In genomic region chr15:75451674-75452363, GRCh38 we compare ENCODE assay signal across 8 cellular contexts. TPM values are rescaled to one million over a fixed set of nuclear protein-coding genes. Genes with fewer than 3 reads are reported as not detected.
DNase-seq lines count a peak whose midpoint lies in the region; ATAC-seq and TF ChIP-seq lines count a peak whose summit lies in the region.

Gene SIN3A, minus strand, starts transcription at chr15:75451690. Its CDS starts 21,315 bp downstream, at chr15:75430375.

- peak; percentile 85 for DNase-seq in NCI-H2029 treated with DMSO at 0.1 percent for 48 hours (lab: John Stamatoyannopoulos, UW)
- DNase-seq in T-helper 9 cell = peak; percentile 99
- peak; percentile 100 for DNase-seq in astrocyte of the cerebellum (ENCODE audit: low read depth)
- DNase-seq in hepatic stellate cell (ENCODE audit: low spot score) = peak; percentile 94
- DNase-seq in aorta = peak; percentile 100

- peak within 1 kb of the TSS; percentile 93 for H3K9ac ChIP-seq in rectal smooth muscle tissue (ENCODE audit: low read length)

- TF ChIP-seq CTCF in astrocyte of the cerebellum (IDR thresholded peaks at IDR 0.05; ENCODE audit: low read depth, low read length, missing control alignments) = no peak

- WGBS in aorta, 2 donors = 0 to 1% methylated on average over 36 to 39 of the region's 39 CpGs

- peak within 1 kb of the TSS; percentile 93 for H3K4me3 ChIP-seq in astrocyte of the cerebellum (ENCODE audit: low read depth, low read length)
- peak within 1 kb of the TSS; percentile 95 for H3K4me3 ChIP-seq in rectal smooth muscle tissue (ENCODE audit: low read length)
- peak within 1 kb of the TSS; percentile 69 to 80 for H3K4me3 ChIP-seq in aorta (ENCODE audit: low read length in 2 of 2)

- H3K4me1 ChIP-seq in rectal smooth muscle tissue (ENCODE audit: control insufficient read depth, insufficient read depth, low read length) = peaks cover 16% of the 10 kb centered on the region
- no peaks in the 10 kb centered on the region for H3K4me1 ChIP-seq in aorta (ENCODE audit: control insufficient read depth in 1 of 2, insufficient read depth in 2 of 2, low read length in 2 of 2)

- H3K36me3 ChIP-seq in rectal smooth muscle tissue (ENCODE audit: control insufficient read depth, insufficient read depth, low read length) (peaks cover 3% of the 10 kb centered on the region), aorta (ENCODE audit: control insufficient read depth in 1 of 2, insufficient read depth in 2 of 2, low read length in 1 of 2) (no peaks in the 10 kb centered on the region)

- H3K27me3 ChIP-seq in rectal smooth muscle tissue (ENCODE audit: control insufficient read depth, insufficient read depth, low read length) (no peaks in the 10 kb centered on the region), aorta (ENCODE audit: control insufficient read depth in 1 of 2, insufficient read depth in 2 of 2, low read length in 1 of 2) (no peaks in the 10 kb centered on the region)

- in situ Hi-C loops in astrocyte of the cerebellum (cut with HindIII; ENCODE audit: low sequenced_read_pairs) = loop anchor here (25.0 kb wide), 1 partner anchor 185 kb away; the partner anchor contains the start of genes IMP3, SNUPN and SNX33

- H3K9me3 ChIP-seq in aorta (ENCODE audit: control insufficient read depth, low read length) = no peaks in the 10 kb centered on the region

- H3K27ac ChIP-seq in rectal smooth muscle tissue (ENCODE audit: low read depth, low read length) (peak within 1 kb of the TSS; percentile 100), aorta (ENCODE audit: low read depth in 1 of 2, low read length in 2 of 2) (peak within 1 kb of the TSS; percentile 68 to 99)

- intact Hi-C loops in aorta (cut with DNase I) = loop anchor here in 1 of 2 donors (5.0 kb wide), 3 partner anchors 85 to 175 kb away; partner anchors contain the start of genes MAN2C1, PTPN9 and SNUPN

- ATAC-seq in GM18502 (IDR thresholded peaks at IDR 0.05; ENCODE audit: poor library complexity, unreplicated experiment) (peak; percentile 45), HG02981 (IDR thresholded peaks at IDR 0.05; ENCODE audit: unreplicated experiment) (peak; percentile 39), aorta (ENCODE audit: low FRiP score) (peak; percentile 81)

RNA-seq across cellular contexts. Expression of gene SIN3A, which starts in this region (rescaled TPM):
- 10 to 100 TPM; 67.1 to 67.9 TPM for total RNA-seq in aorta
- 10 to 100 TPM in 1 of 2 donors, 1 to 10 TPM in 1; 7.6 to 14.1 TPM for polyA plus RNA-seq in aorta

Comparison
In these comparisons a context has a peak if more than half of its experiments do, and no peak if none do; other contexts are left out.
1. Peak in every context shown above with its lines: DNase-seq, ATAC-seq, H3K4me3 ChIP-seq and H3K27ac ChIP-seq.